In genomic region chr11:108960498-108960897, GRCh38 we compare ENCODE assay signal across 16 cellular contexts.
DNase-seq lines count a peak whose midpoint lies in the region; ATAC-seq and TF ChIP-seq lines count a peak whose summit lies in the region.
"Had no signal": no experiment of that assay in that cellular context is flagged by ENCODE, and none has a peak within 500 bp of the region (broad histone marks: within the 10 kb centered on the region; RNA-seq: fewer than 3 reads in every experiment).

No MANE protein-coding gene starts in this region.

- H3K4me3 ChIP-seq in HUES64 (ENCODE audit: low read length) (no peak overlapping the region), thyroid gland (replicated peaks in 1 of 3) (no peak overlapping the region)
- H3K4me3 ChIP-seq: A549, thoracic aorta had no signal

- no peaks in the 10 kb centered on the region for H3K9me3 ChIP-seq in HUES64 (ENCODE audit: insufficient read depth, low read depth, low read length)
- H3K9me3 ChIP-seq in thyroid gland: no peaks in the 10 kb centered on the region
- H3K9me3 ChIP-seq: A549, thoracic aorta had no signal

- DNase-seq in A172 (ENCODE audit: low spot score) (peak; percentile 43), amniotic epithelial cell (ENCODE audit: low read depth) (peak; percentile 25), iPS-NIHi7 (ENCODE audit: extremely low spot score) (peak; percentile 48), DMS79 (lab: John Stamatoyannopoulos, UW) (no peak), NOMO-1 treated with dmso at 0.1 percent for 144 hours (lab: John Stamatoyannopoulos, UW; ENCODE audit: unreplicated experiment) (no peak), thyroid gland (no peak)
- DNase-seq: activated T-cell treated with anti-CD3 and anti-CD28 coated beads, Interleukin-2, amount 50 U/mL, for 4 hours; CD4-positive, CD25-positive, alpha-beta regulatory T cell; erythroblast; NCI-H2081 treated with DMSO at 0.1 percent for 48 hours; NK-92 treated with Interleukin-12 subunit alpha and Interleukin-12 subunit beta, amount 100 ng/mL, for 24 hours; SIG-M5 had no signal

- WGBS in HUES64: 28% methylated on average over 5 of the region's 5 CpGs
- 54 to 73% methylated on average over 5 of the region's 5 CpGs for WGBS in thyroid gland, 2 donors

- ATAC-seq in GM18907 (IDR thresholded peaks at IDR 0.05; ENCODE audit: unreplicated experiment): no peak
- ATAC-seq: A549; activated T-cell treated with anti-CD3 and anti-CD28 coated beads, Interleukin-2, amount 50 U/mL, for 4 hours had no signal

- intact Hi-C loops in thyroid gland (cut with DNase I): no loop called here

- H3K27ac ChIP-seq in HUES64 (ENCODE audit: low read depth, low read length) (peak overlapping the region; percentile 52), thyroid gland (no peak overlapping the region)
- H3K27ac ChIP-seq: thoracic aorta had no signal

- no peak for TF ChIP-seq CTCF in thyroid gland (IDR thresholded peaks at IDR 0.05)

- H3K4me1 ChIP-seq in HUES64 (ENCODE audit: insufficient read depth, low read length) (peaks cover 29% of the 10 kb centered on the region), thyroid gland (no peaks in the 10 kb centered on the region)

- H3K9ac ChIP-seq in HUES64 (ENCODE audit: low read depth, low read length): no peak overlapping the region

- H3K27me3 ChIP-seq in HUES64 (ENCODE audit: insufficient read depth, low read length) (no peaks in the 10 kb centered on the region), thyroid gland (no peaks in the 10 kb centered on the region)

- no peaks in the 10 kb centered on the region for H3K36me3 ChIP-seq in HUES64 (ENCODE audit: insufficient read depth, low read length)
- H3K36me3 ChIP-seq in thyroid gland: no peaks in the 10 kb centered on the region
- H3K36me3 ChIP-seq: thoracic aorta had no signal

- TF ChIP-seq POLR2A in thyroid gland (IDR thresholded peaks at IDR 0.05): no peak

Comparison
In these comparisons a context has a peak if more than half of its experiments do, and no peak if none do; other contexts are left out.
1. DNase-seq: peak in A172 (single experiment), amniotic epithelial cell (single experiment) and iPS-NIHi7 (single experiment); none in DMS79 (single experiment), NOMO-1 treated with dmso at 0.1 percent for 144 hours (single experiment) and thyroid gland (0 of 2).